ENCODE assay signal across 22 cellular contexts in the genomic region with DNA sequence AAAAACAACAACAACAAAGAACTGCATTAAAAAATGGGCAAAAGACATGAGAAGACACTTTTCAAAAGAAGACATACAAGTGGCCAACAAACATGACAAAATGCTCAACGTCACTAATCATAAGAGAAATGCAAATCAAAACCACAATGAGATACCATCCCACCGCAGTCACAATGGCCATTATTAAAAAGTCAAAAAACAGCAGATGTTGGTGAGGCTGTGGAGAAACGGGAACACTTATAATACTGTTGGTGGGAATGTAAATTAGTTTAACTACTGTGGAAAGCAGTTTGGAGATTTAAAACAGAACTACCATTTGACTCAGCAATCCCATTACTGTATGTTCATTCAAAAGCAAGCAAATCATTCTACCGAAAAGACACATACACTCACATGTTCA.
"Had no signal": no experiment of that assay in that cellular context is flagged by ENCODE, and none has a peak within 500 bp of the region (broad histone marks: within the 10 kb centered on the region; RNA-seq: fewer than 3 reads in every experiment).

No MANE protein-coding gene starts in this region.

- H3K4me2 ChIP-seq: PC-9 had no signal

- ATAC-seq: HepG2, Right ventricle myocardium inferior had no signal

- H3K36me3 ChIP-seq: Peyer's patch, SJCRH30 had no signal

- H3K27me3 ChIP-seq: Peyer's patch, SJCRH30 had no signal

- H3K4me3 ChIP-seq: PC-9, Peyer's patch, SJCRH30, SK-N-MC had no signal

- H3K27ac ChIP-seq: PC-9, Peyer's patch, SJCRH30, SK-N-MC had no signal

- H3K4me1 ChIP-seq: Peyer's patch, SJCRH30 had no signal

- DNase-seq: IMR-90, Karpas-422, KG1, MM.1S, NCI-H1092 treated with DMSO at 0.1 percent for 48 hours, NCI-H1436, NCI-H187, NCI-H2029, NCI-H2081 treated with DMSO at 0.1 percent for 48 hours, NCI-H2171, NCI-H226, NCI-H446, NCI-H510A, NCI-H524 treated with DMSO at 0.1 percent for 48 hours, NCI-H774, PC-9, Peyer's patch, SHP77 treated with DMSO at 0.1 percent for 48 hours, SJCRH30 had no signal

- H2AFZ ChIP-seq: PC-9 had no signal
